Comparison of ENCODE assay signal across 9 cellular contexts in genomic region chr9:127875306-127875966, GRCh38. TPM values are rescaled to one million over a fixed set of nuclear protein-coding genes. Genes with fewer than 3 reads are reported as not detected.
A peak's percentile ranks its signal among the peaks of the same experiment; 100 is the strongest.
DNase-seq lines count a peak whose midpoint lies in the region; TF ChIP-seq lines count a peak whose summit lies in the region.
"Had no signal": no experiment of that assay in that cellular context is flagged by ENCODE, and none has a peak within 500 bp of the region (broad histone marks: within the 10 kb centered on the region; RNA-seq: fewer than 3 reads in every experiment).

No MANE protein-coding gene starts in this region.

- H3K9ac ChIP-seq in mesendoderm (ENCODE audit: low read length), result no peak overlapping the region

- no CpG with 5 or more reads among the region's 10 CpGs for WGBS in mesendoderm (ENCODE audit: extremely low coverage, insufficient coverage, low lambda C conversion rate)
- 52 to 68% methylated on average over 10 of the region's 10 CpGs for WGBS in testis, 2 donors

- H3K9me3 ChIP-seq in breast epithelium (no peaks in the 10 kb centered on the region), testis (no peaks in the 10 kb centered on the region)

- no peak overlapping the region for H3K18ac ChIP-seq in mesendoderm (ENCODE audit: low read length)

- DNase-seq in M059J (ENCODE audit: low read depth) (peak; percentile 55), breast epithelium (ENCODE audit: low spot score in 2 of 2) (no peak), mesendoderm (no peak), testis (no peak), SKM-1 treated with dmso at 0.1 percent for 144 hours (lab: John Stamatoyannopoulos, UW; ENCODE audit: unreplicated experiment) (no peak), NCI-H69 (lab: John Stamatoyannopoulos, UW) (no peak), SIG-M5 treated with dmso at 0.1 percent for 504 hours (lab: John Stamatoyannopoulos, UW; ENCODE audit: unreplicated experiment) (no peak), NCI-H1694 (lab: John Stamatoyannopoulos, UW) (no peak)
- DNase-seq: naive thymus-derived CD4-positive, alpha-beta T cell had no signal

- no peaks in the 10 kb centered on the region for H3K79me2 ChIP-seq in mesendoderm (ENCODE audit: control insufficient read depth, insufficient read depth, low read length)

- no peak overlapping the region for H4K5ac ChIP-seq in mesendoderm (ENCODE audit: low read length)

- H4K8ac ChIP-seq in mesendoderm (ENCODE audit: low read depth, low read length), result no peak overlapping the region

- H3K56ac ChIP-seq in mesendoderm (ENCODE audit: low read length), result peak overlapping the region; percentile 15

- no peak overlapping the region for H2BK15ac ChIP-seq in mesendoderm (replicated peaks; ENCODE audit: low read depth)

- peaks cover 9 to 24% of the 10 kb centered on the region in 2 donors for H3K4me1 ChIP-seq in breast epithelium
- H3K4me1 ChIP-seq in mesendoderm (ENCODE audit: control insufficient read depth, low read depth, low read length), result no peaks in the 10 kb centered on the region
- H3K4me1 ChIP-seq in testis, result peaks cover 46% of the 10 kb centered on the region

- peak overlapping the region; percentile 22 to 55 for H3K27ac ChIP-seq in breast epithelium
- no peak overlapping the region for H3K27ac ChIP-seq in mesendoderm (ENCODE audit: low read depth, low read length)
- peak overlapping the region; percentile 56 to 66 for H3K27ac ChIP-seq in testis

- H3K79me1 ChIP-seq in mesendoderm (ENCODE audit: low read length), result no peaks in the 10 kb centered on the region

- TF ChIP-seq POLR2A in breast epithelium (IDR thresholded peaks at IDR 0.05) (no peak), testis (IDR thresholded peaks at IDR 0.05) (no peak)

- TF ChIP-seq CTCF in breast epithelium (IDR thresholded peaks at IDR 0.05), result no peak
- TF ChIP-seq CTCF in testis (IDR thresholded peaks at IDR 0.05), result no peak

- intact Hi-C loops in breast epithelium (cut with DNase I; ENCODE audit: low total_unique reads) (loop anchor here (10.0 kb wide), 1 partner anchor 91 kb away; the partner anchor contains the start of gene CDK9), testis (cut with DNase I; ENCODE audit: low total_unique reads) (loop anchor here (10.0 kb wide), 1 partner anchor 141 kb away; the partner anchor contains the start of gene TOR2A)

- H2BK120ac ChIP-seq in mesendoderm (ENCODE audit: low read depth, low read length), result no peak overlapping the region

- no peak overlapping the region for H3K4ac ChIP-seq in mesendoderm (ENCODE audit: low read depth, low read length)

- no peak overlapping the region for H2BK5ac ChIP-seq in mesendoderm (ENCODE audit: low read length)

- H2AK5ac ChIP-seq in mesendoderm (ENCODE audit: low read length), result no peak overlapping the region

- H3K23ac ChIP-seq in mesendoderm (ENCODE audit: low read length), result no peak overlapping the region

- H3K4me3 ChIP-seq in breast epithelium (no peak overlapping the region), mesendoderm (ENCODE audit: low read length) (no peak overlapping the region), testis (no peak overlapping the region)

- H3K27me3 ChIP-seq in breast epithelium (no peaks in the 10 kb centered on the region), mesendoderm (ENCODE audit: insufficient read depth, low read length, poor library complexity) (no peaks in the 10 kb centered on the region), testis (no peaks in the 10 kb centered on the region)

- H3K4me2 ChIP-seq in mesendoderm (ENCODE audit: low read length), result no peak overlapping the region

- H3K36me3 ChIP-seq in breast epithelium (no peaks in the 10 kb centered on the region), mesendoderm (ENCODE audit: control insufficient read depth, insufficient read depth, low read length) (peaks cover 2% of the 10 kb centered on the region), testis (ENCODE audit: low read depth, missing control alignments) (no peaks in the 10 kb centered on the region)

RNA-seq across cellular contexts. Expression of gene AK1, which starts 2.0 kb away (rescaled TPM):
- 58.5 and 86.3 TPM in 2 replicates for total RNA-seq in M059J (2014; rRNA removed; shearing (Covaris generic))
- total RNA-seq in breast epithelium, result 10 to 100 TPM; 23.5 to 30.2 (median 23.6) TPM
- polyA plus RNA-seq in mesendoderm (2013, experiment 1 of 2), result 24.5 TPM
- polyA plus RNA-seq in mesendoderm (2013, experiment 2 of 2), result 21.1 TPM
- total RNA-seq in testis, result 100 to 1,000 TPM in 1 of 2 donors, 10 to 100 TPM in 1; 86.7 to 103 TPM
- polyA plus RNA-seq in testis (ENCODE audit: insufficient read depth, low read depth, low replicate concordance), result 154 TPM

RNA-seq across cellular contexts. Expression of gene ENG, which starts 21.0 kb away (rescaled TPM):
- total RNA-seq in M059J (2014; rRNA removed; shearing (Covaris generic)), result 25.9 and 46.1 TPM in 2 replicates
- total RNA-seq in breast epithelium (10 to 100 TPM; 21.5 to 50.8 (median 30.9) TPM), testis (100 to 1,000 TPM; 132 to 214 TPM)
- polyA plus RNA-seq in mesendoderm (2013, experiment 1 of 2), result 5.9 TPM
- polyA plus RNA-seq in mesendoderm (2013, experiment 2 of 2), result 5.4 TPM
- polyA plus RNA-seq in testis (ENCODE audit: insufficient read depth, low read depth, low replicate concordance), result 144 TPM

RNA-seq across cellular contexts. Expression of gene ST6GALNAC6, which starts 24.0 kb away (rescaled TPM):
- 15.9 and 29.4 TPM in 2 replicates for total RNA-seq in M059J (2014; rRNA removed; shearing (Covaris generic))
- total RNA-seq in breast epithelium (100 to 1,000 TPM in 2 of 3 donors, 10 to 100 TPM in 1; 61.5 to 175 (median 103) TPM), testis (10 to 100 TPM; 46.3 to 70.3 TPM)
- polyA plus RNA-seq in mesendoderm (2013, experiment 1 of 2), result 11.0 TPM
- 11.5 TPM for polyA plus RNA-seq in mesendoderm (2013, experiment 2 of 2)
- 43.0 TPM for polyA plus RNA-seq in testis (ENCODE audit: insufficient read depth, low read depth, low replicate concordance)

RNA-seq across cellular contexts. Expression of gene ST6GALNAC4, which starts 41.4 kb away (rescaled TPM):
- total RNA-seq in M059J (2014; rRNA removed; shearing (Covaris generic)), result 12.2 and 12.6 TPM in 2 replicates
- total RNA-seq in breast epithelium (10 to 100 TPM; 17.6 to 44.6 (median 24.0) TPM), testis (10 to 100 TPM; 18.8 to 24.7 TPM)
- 12.3 TPM for polyA plus RNA-seq in mesendoderm (2013, experiment 1 of 2)
- polyA plus RNA-seq in mesendoderm (2013, experiment 2 of 2), result 14.4 TPM
- 10.3 TPM for polyA plus RNA-seq in testis (ENCODE audit: insufficient read depth, low read depth, low replicate concordance)

RNA-seq across cellular contexts. Expression of gene PIP5KL1, which starts 55.1 kb away (rescaled TPM):
- 1.6 TPM in 1 of 2 replicates, not detected in the other for total RNA-seq in M059J (2014; rRNA removed; shearing (Covaris generic))
- total RNA-seq in breast epithelium, result 10 to 100 TPM in 1 of 3 donors, 1 to 10 TPM in 2; 2.2 to 10.1 (median 5.2) TPM
- 4.1 TPM for polyA plus RNA-seq in mesendoderm (2013, experiment 1 of 2)
- polyA plus RNA-seq in mesendoderm (2013, experiment 2 of 2), result 3.5 TPM
- 10 to 100 TPM in 1 of 2 donors, 1 to 10 TPM in 1; 8.4 to 10.2 TPM for total RNA-seq in testis
- polyA plus RNA-seq in testis (ENCODE audit: insufficient read depth, low read depth, low replicate concordance), result 3.9 TPM
